8 cellular contexts compared by ENCODE assay signal in the genomic region with DNA sequence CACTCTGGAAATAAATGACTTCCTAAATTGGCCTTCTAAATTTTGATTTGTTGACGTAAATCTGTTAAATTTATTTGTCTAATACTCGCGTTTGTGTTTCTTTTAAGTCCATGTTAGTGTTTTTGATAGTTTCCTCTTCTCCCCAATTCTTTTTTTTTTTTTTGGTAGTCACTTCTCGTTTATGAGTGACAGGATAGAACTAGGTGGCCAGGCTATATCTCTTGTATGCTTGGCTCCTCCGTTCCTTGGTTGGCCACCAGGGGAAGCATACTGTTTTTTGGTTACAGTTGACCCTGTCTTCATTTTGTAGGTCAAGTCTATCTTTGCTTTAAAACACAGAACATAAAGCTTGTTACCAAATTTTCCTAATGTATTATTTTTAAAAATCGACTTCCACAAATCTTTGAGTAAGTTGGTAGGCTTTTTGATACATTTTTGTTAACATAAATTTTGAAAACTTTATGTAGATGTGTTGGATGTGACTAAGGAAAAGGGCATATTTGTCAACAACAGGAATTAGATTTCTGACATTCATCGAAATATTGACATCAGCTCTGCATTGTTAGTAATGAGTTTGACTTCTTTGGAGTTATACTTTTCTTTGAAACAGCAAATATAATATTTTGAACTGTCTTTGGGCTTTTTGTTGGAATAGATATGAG. TPM values are rescaled to one million over a fixed set of nuclear protein-coding genes. Genes with fewer than 3 reads are reported as not detected.
DNase-seq lines count a peak whose midpoint lies in the region; ATAC-seq and TF ChIP-seq lines count a peak whose summit lies in the region.

No MANE protein-coding gene starts in this region.

- H3K36me3 Mint-ChIP-seq in T-helper 1 cell treated with Interleukin-12 subunit alpha and Interleukin-12 subunit beta and Interleukin-4 antibody, amounts not matched to agents 30 μg/mL and 1 μg/mL, for 36 hours (ENCODE audit: low read depth): peaks cover 7% of the 10 kb centered on the region

- DNase-seq in NCI-H187 treated with DMSO at 0.1 percent for 48 hours (lab: John Stamatoyannopoulos, UW) (peak; percentile 63), astrocyte of the spinal cord (ENCODE audit: low read depth, low spot score) (peak; percentile 60), hepatocyte (ENCODE audit: low spot score) (peak; percentile 80)

- H4K20me1 ChIP-seq in BLaER1 treated with 17β-estradiol and CSF1 and Interleukin-3, amounts not matched to agents 10 nM and 100 nM: peaks cover 53 to 70% (median 65%) of the 10 kb centered on the region in 11 experiments
- peaks cover 37% of the 10 kb centered on the region for H4K20me1 ChIP-seq in hepatocyte (ENCODE audit: insufficient read depth, poor library complexity, severe bottlenecking)

- 16% methylated on average over 7 of the region's 7 CpGs for WGBS in hepatocyte (ENCODE audit: low lambda C conversion rate, missing lambda C conversion rate)

- H3K36me3 ChIP-seq in BLaER1 treated with 17β-estradiol and CSF1 and Interleukin-3, amounts not matched to agents 10 nM and 100 nM: peaks cover 32 to 48% (median 44%) of the 10 kb centered on the region in 11 experiments
- H3K36me3 ChIP-seq in hepatocyte (replicated peaks; ENCODE audit: insufficient read depth, low read depth): no peaks in the 10 kb centered on the region
- no peaks in the 10 kb centered on the region for H3K36me3 ChIP-seq in skeletal muscle satellite cell (ENCODE audit: insufficient read depth, low read length)

- peak overlapping the region; percentile 86 to 100 (median 98) for H3K4me3 ChIP-seq in BLaER1 treated with 17β-estradiol and CSF1 and Interleukin-3, amounts not matched to agents 10 nM and 100 nM
- peak overlapping the region; percentile 68 for H3K4me3 ChIP-seq in astrocyte of the spinal cord (ENCODE audit: low read depth, low read length)
- H3K4me3 ChIP-seq in hepatocyte: peak overlapping the region; percentile 75
- peak overlapping the region; percentile 97 for H3K4me3 ChIP-seq in skeletal muscle satellite cell (ENCODE audit: low read length)

- no peaks in the 10 kb centered on the region for H3K27me3 ChIP-seq in BLaER1 treated with 17β-estradiol and CSF1 and Interleukin-3, amounts not matched to agents 10 nM and 100 nM
- H3K27me3 ChIP-seq in hepatocyte (no peaks in the 10 kb centered on the region), skeletal muscle satellite cell (ENCODE audit: control insufficient read depth, insufficient read depth, low read length) (no peaks in the 10 kb centered on the region)

- H3K27ac Mint-ChIP-seq in T-helper 1 cell treated with Interleukin-12 subunit alpha and Interleukin-12 subunit beta and Interleukin-4 antibody, amounts not matched to agents 30 μg/mL and 1 μg/mL, for 36 hours: peak overlapping the region; percentile 78

- no peaks in the 10 kb centered on the region for H3K9me2 ChIP-seq in hepatocyte (replicated peaks; ENCODE audit: insufficient read depth)

- no peaks in the 10 kb centered on the region for H3K9me3 Mint-ChIP-seq in T-helper 1 cell treated with Interleukin-12 subunit alpha and Interleukin-12 subunit beta and Interleukin-4 antibody, amounts not matched to agents 30 μg/mL and 1 μg/mL, for 36 hours

- H3K27ac ChIP-seq in BLaER1 treated with 17β-estradiol and CSF1 and Interleukin-3, amounts not matched to agents 10 nM and 100 nM: peak overlapping the region; percentile 91 to 98 (median 95); a peak in 21 of 22 replicates
- H3K27ac ChIP-seq in hepatocyte: no peak overlapping the region

- peaks cover 23% of the 10 kb centered on the region for H3K4me1 Mint-ChIP-seq in T-helper 1 cell treated with Interleukin-12 subunit alpha and Interleukin-12 subunit beta and Interleukin-4 antibody, amounts not matched to agents 30 μg/mL and 1 μg/mL, for 36 hours (ENCODE audit: low read depth)

- H2AFZ ChIP-seq in hepatocyte: no peak overlapping the region

- peaks cover 45 to 58% (median 53%) of the 10 kb centered on the region in 10 experiments for H3K4me1 ChIP-seq in BLaER1 treated with 17β-estradiol and CSF1 and Interleukin-3, amounts not matched to agents 10 nM and 100 nM
- peaks cover 19% of the 10 kb centered on the region for H3K4me1 ChIP-seq in hepatocyte (ENCODE audit: insufficient read depth)
- H3K4me1 ChIP-seq in skeletal muscle satellite cell (ENCODE audit: control insufficient read depth, insufficient read depth, low read length): peaks cover 19% of the 10 kb centered on the region

- H3K4me2 ChIP-seq in BLaER1 treated with 17β-estradiol and CSF1 and Interleukin-3, amounts not matched to agents 10 nM and 100 nM: peak overlapping the region; percentile 79 to 98 (median 91)
- H3K4me2 ChIP-seq in hepatocyte: peak overlapping the region; percentile 79
- peak overlapping the region; percentile 91 for H3K4me2 ChIP-seq in skeletal muscle satellite cell (ENCODE audit: low read length)

- H3K79me2 ChIP-seq in hepatocyte: peaks cover 67% of the 10 kb centered on the region

- H3K9me3 ChIP-seq in BLaER1 treated with 17β-estradiol and CSF1 and Interleukin-3, amounts not matched to agents 10 nM and 100 nM (replicated peaks in 1 of 11): no peaks in the 10 kb centered on the region
- H3K9me3 ChIP-seq in hepatocyte (ENCODE audit: low read depth) (no peaks in the 10 kb centered on the region), skeletal muscle satellite cell (replicated peaks; ENCODE audit: low read length) (no peaks in the 10 kb centered on the region)

- H3K4me3 Mint-ChIP-seq in T-helper 1 cell treated with Interleukin-12 subunit alpha and Interleukin-12 subunit beta and Interleukin-4 antibody, amounts not matched to agents 30 μg/mL and 1 μg/mL, for 36 hours: peak overlapping the region; percentile 86

- H3K27me3 Mint-ChIP-seq in T-helper 1 cell treated with Interleukin-12 subunit alpha and Interleukin-12 subunit beta and Interleukin-4 antibody, amounts not matched to agents 30 μg/mL and 1 μg/mL, for 36 hours (ENCODE audit: low read depth): peaks cover 7% of the 10 kb centered on the region

- TF ChIP-seq CTCF in astrocyte of the spinal cord (IDR thresholded peaks at IDR 0.05; ENCODE audit: low read depth, low read length) (peak; percentile 90), hepatocyte (IDR thresholded peaks at IDR 0.05; ENCODE audit: poor library complexity) (peak; percentile 66)

- ATAC-seq in GM21737 (IDR thresholded peaks at IDR 0.05; ENCODE audit: unreplicated experiment): peak; percentile 23
- ATAC-seq in GM19452 (IDR thresholded peaks at IDR 0.05; ENCODE audit: unreplicated experiment): no peak

- peak overlapping the region; percentile 91 to 98 (median 98) for H3K9ac ChIP-seq in BLaER1 treated with 17β-estradiol and CSF1 and Interleukin-3, amounts not matched to agents 10 nM and 100 nM
- H3K9ac ChIP-seq in skeletal muscle satellite cell (ENCODE audit: low read depth, low read length): peak overlapping the region; percentile 89

- in situ Hi-C loops in astrocyte of the spinal cord (cut with HindIII; ENCODE audit: low sequenced_read_pairs): no loop called here

RNA-seq across cellular contexts. Expression of a gene that starts 2.2 kb away (rescaled TPM):
- total RNA-seq in hepatocyte: 27.0 and 30.2 TPM in 2 replicates
- 9.9 and 12.2 TPM in 2 replicates for polyA plus RNA-seq in hepatocyte
- 12.9 and 15.2 TPM in 2 replicates for total RNA-seq in skeletal muscle satellite cell (2012; rRNA removed)
